ENCODE assay signal across 23 cellular contexts in genomic region chr4:118345813-118346212, GRCh38. TPM values are rescaled to one million over a fixed set of nuclear protein-coding genes. Genes with fewer than 3 reads are reported as not detected.
DNase-seq lines count a peak whose midpoint lies in the region; ATAC-seq and TF ChIP-seq lines count a peak whose summit lies in the region.
"Had no signal": no experiment of that assay in that cellular context is flagged by ENCODE, and none has a peak within 500 bp of the region (broad histone marks: within the 10 kb centered on the region; RNA-seq: fewer than 3 reads in every experiment).

No MANE protein-coding gene starts in this region.

- no peak overlapping the region for H2BK5ac ChIP-seq in neuronal stem cell (ENCODE audit: low read length)

- H2BK120ac ChIP-seq in neuronal stem cell (ENCODE audit: low read depth, low read length): no peak overlapping the region

- H3K4me3 ChIP-seq in RWPE2 (ENCODE audit: severe bottlenecking) (no peak overlapping the region), fibroblast of lung (replicated peaks in 1 of 4; ENCODE audit: control extremely low read depth in 1 of 4, insufficient read depth in 1 of 4, low read depth in 3 of 4, low read length in 4 of 4) (no peak overlapping the region), neuronal stem cell (ENCODE audit: low read length in 2 of 2) (no peak overlapping the region)
- H3K4me3 ChIP-seq: adrenal gland, breast epithelium, prostate gland, SJSA1, thoracic aorta had no signal

- H3K9me3 ChIP-seq in RWPE2 (ENCODE audit: severe bottlenecking): no peaks in the 10 kb centered on the region
- no peaks in the 10 kb centered on the region for H3K9me3 ChIP-seq in fibroblast of lung (ENCODE audit: control insufficient read depth, insufficient read depth, low read depth, low read length)
- H3K9me3 ChIP-seq in neuronal stem cell (replicated peaks in 1 of 2; ENCODE audit: control insufficient read depth in 2 of 2, insufficient read depth in 1 of 2, low read depth in 1 of 2, low read length in 2 of 2): no peaks in the 10 kb centered on the region
- H3K9me3 ChIP-seq: adrenal gland, breast epithelium, prostate gland, SJSA1, thoracic aorta had no signal

- H2BK15ac ChIP-seq in neuronal stem cell (ENCODE audit: low read length): no peak overlapping the region

- peaks cover 82% of the 10 kb centered on the region for H3K79me2 ChIP-seq in fibroblast of lung (ENCODE audit: control insufficient read depth, insufficient read depth, low read length)

- H3K14ac ChIP-seq in neuronal stem cell (ENCODE audit: low read length): no peak overlapping the region

- peaks cover 23% of the 10 kb centered on the region for H3K4me1 ChIP-seq in RWPE2 (ENCODE audit: insufficient read depth, poor library complexity, severe bottlenecking)
- H3K4me1 ChIP-seq in fibroblast of lung (ENCODE audit: control insufficient read depth, extremely low read depth, insufficient read depth, low read length): peaks cover 2% of the 10 kb centered on the region
- H3K4me1 ChIP-seq in neuronal stem cell (ENCODE audit: control insufficient read depth in 2 of 2, insufficient read depth in 1 of 2, low read depth in 1 of 2, low read length in 2 of 2): no peaks in the 10 kb centered on the region
- H3K4me1 ChIP-seq: adrenal gland, breast epithelium, prostate gland, SJSA1 had no signal

- ATAC-seq in RWPE2 (ENCODE audit: low read depth): peak; percentile 37; the same call in 1 of the 3 replicates
- no peak for ATAC-seq in HG03025 (IDR thresholded peaks at IDR 0.05; ENCODE audit: low FRiP score, unreplicated experiment)
- ATAC-seq: left lobe of liver; stimulated activated naive B cell treated with anti-CD40 and anti-IgM and Interleukin-4, amounts not matched to agents 10 μg/mL and 1 μg/mL and 100 μg/mL, for 72 hours; T-helper 17 cell had no signal

- H3K9ac ChIP-seq in fibroblast of lung (ENCODE audit: insufficient read depth, low read length): no peak overlapping the region
- H3K9ac ChIP-seq in neuronal stem cell (ENCODE audit: low read depth, low read length, poor library complexity): no peak overlapping the region

- no peak overlapping the region for H2AFZ ChIP-seq in fibroblast of lung (ENCODE audit: low read length)
- peak overlapping the region; percentile 24 for H2AFZ ChIP-seq in neuronal stem cell (ENCODE audit: low read length)

- H3K36me3 ChIP-seq in RWPE2 (ENCODE audit: low read depth) (no peaks in the 10 kb centered on the region), fibroblast of lung (ENCODE audit: control insufficient read depth, insufficient read depth, low read length) (no peaks in the 10 kb centered on the region), neuronal stem cell (replicated peaks in 1 of 2; ENCODE audit: control insufficient read depth in 2 of 2, insufficient read depth in 2 of 2, low read length in 2 of 2) (no peaks in the 10 kb centered on the region)
- H3K36me3 ChIP-seq: adrenal gland, breast epithelium, prostate gland, SJSA1, thoracic aorta had no signal

- no peak overlapping the region for H4K91ac ChIP-seq in neuronal stem cell (ENCODE audit: low read depth, low read length, poor library complexity)

- H3K27me3 ChIP-seq in RWPE2 (ENCODE audit: insufficient read depth, poor library complexity, severe bottlenecking): no peaks in the 10 kb centered on the region
- no peaks in the 10 kb centered on the region for H3K27me3 ChIP-seq in fibroblast of lung (ENCODE audit: control insufficient read depth, insufficient read depth, low read length)
- H3K27me3 ChIP-seq in neuronal stem cell (ENCODE audit: control insufficient read depth in 3 of 3, insufficient read depth in 3 of 3, low read depth in 1 of 3, low read length in 3 of 3): peaks cover 0 to 10% (median 3%) of the 10 kb centered on the region in 3 experiments
- H3K27me3 ChIP-seq: breast epithelium, SJSA1 had no signal

- no peaks in the 10 kb centered on the region for H3K79me1 ChIP-seq in neuronal stem cell (ENCODE audit: low read depth, low read length)

- H2BK12ac ChIP-seq in neuronal stem cell (ENCODE audit: low read length): no peak overlapping the region

- H3K27ac ChIP-seq in RWPE2 (ENCODE audit: poor library complexity, severe bottlenecking) (no peak overlapping the region), fibroblast of lung (ENCODE audit: insufficient read depth, low read length) (no peak overlapping the region), neuronal stem cell (replicated peaks; ENCODE audit: low read length) (no peak overlapping the region)
- H3K27ac ChIP-seq: adrenal gland, breast epithelium, prostate gland, SJSA1, thoracic aorta, VCaP had no signal

- H4K8ac ChIP-seq in neuronal stem cell (ENCODE audit: low read depth, low read length): no peak overlapping the region

- TF ChIP-seq CTCF in RWPE2 (IDR thresholded peaks at IDR 0.05; ENCODE audit: poor library complexity, severe bottlenecking) (no peak), fibroblast of lung (conservative IDR thresholded peaks at IDR 0.05 in 1 of 2, IDR thresholded peaks at IDR 0.05 in 1 of 2; ENCODE audit: low read depth in 1 of 2, low read length in 2 of 2) (no peak)

- no peak overlapping the region for H3K4ac ChIP-seq in neuronal stem cell (ENCODE audit: low read length)

- WGBS in neuronal stem cell (ENCODE audit: extremely low coverage in 2 of 2, insufficient read length in 2 of 2, insufficient replicate concordance in 1 of 2), 2 donors: no CpG with 5 or more reads among the region's 1 CpG

- H4K20me1 ChIP-seq in fibroblast of lung (ENCODE audit: control insufficient read depth, extremely low read depth, insufficient read depth, low read length): no peaks in the 10 kb centered on the region

- DNase-seq in ELR (ENCODE audit: low read depth) (peak; percentile 40), RWPE2 (ENCODE audit: low spot score) (no peak), fibroblast of lung (ENCODE audit: low read depth in 2 of 2) (no peak), neuronal stem cell (ENCODE audit: low spot score) (no peak), GM19238 (ENCODE audit: insufficient read length, low spot score) (no peak), DMS53 treated with DMSO at 0.1 percent for 48 hours (lab: John Stamatoyannopoulos, UW; ENCODE audit: unreplicated experiment) (no peak)
- DNase-seq: activated CD8-positive, alpha-beta memory T cell treated with anti-CD3 and anti-CD28 coated beads, Interleukin-2, amount 50 U/mL, for 48 hours; activated effector memory CD4-positive, alpha-beta T cell treated with Interleukin-2 at 50 U/mL for 16 hours; adrenal gland; CD4-positive, CD25-positive, alpha-beta regulatory T cell; NCI-H1417 treated with DMSO at 0.1 percent for 48 hours; NCI-H2171 treated with DMSO at 0.1 percent for 48 hours; NCI-H748 treated with DMSO at 0.1 percent for 48 hours; stimulated activated CD4-positive, alpha-beta T cell treated with anti-CD3 and anti-CD28 coated beads, Interleukin-2, amount 100 ng/mL, for 24 hours; stimulated activated naive B cell treated with anti-CD40 and anti-IgM and Interleukin-4, amounts not matched to agents 10 μg/mL and 1 μg/mL and 100 μg/mL, for 72 hours; T-helper 17 cell had no signal

- peak overlapping the region; percentile 23 for H3K4me2 ChIP-seq in fibroblast of lung (ENCODE audit: extremely low read depth, insufficient read depth, low read length)
- H3K4me2 ChIP-seq in neuronal stem cell (ENCODE audit: insufficient read depth, low read length, poor library complexity, severe bottlenecking): no peak overlapping the region

- no peak overlapping the region for H3K23ac ChIP-seq in neuronal stem cell (ENCODE audit: low read depth, low read length, poor library complexity)

- H3K18ac ChIP-seq in neuronal stem cell (ENCODE audit: low read length): no peak overlapping the region

- H2AK5ac ChIP-seq in neuronal stem cell (ENCODE audit: low read depth, low read length): no peak overlapping the region

RNA-seq across cellular contexts. Expression of gene PRSS12, which starts 7.0 kb away (rescaled TPM):
- 27.5 and 59.9 TPM in 2 replicates for total RNA-seq in fibroblast of lung
- polyA plus RNA-seq in fibroblast of lung: 104 and 136 TPM in 2 replicates
- 86.9 and 115 TPM in 2 replicates for polyA plus RNA-seq in fibroblast of lung (2012)
- 22.4 and 47.3 TPM in 2 replicates for polyA minus RNA-seq in fibroblast of lung (ENCODE audit: low replicate concordance)
- polyA plus RNA-seq in neuronal stem cell (2013, experiment 1 of 2): 0.74 TPM
- 0.75 TPM for polyA plus RNA-seq in neuronal stem cell (2013, experiment 2 of 2)
- total RNA-seq: CD4-positive, CD25-positive, alpha-beta regulatory T cell; T-helper 17 cell had no signal
